In genomic region chr2:46409756-46410155, GRCh38 we compare ENCODE assay signal across 1 cellular context.
TF ChIP-seq lines count a peak whose summit lies in the region.

No MANE protein-coding gene starts in this region.

TF ChIP-seq in A549, 52 proteins besides CTCF, POLR2A, EP300 and RAD21 (continued from another document):
- TF ChIP-seq EHMT2 (IDR thresholded peaks at IDR 0.05; ENCODE audit: low read depth), result no peak
